ENCODE assay signal across 8 cellular contexts in the genomic region with DNA sequence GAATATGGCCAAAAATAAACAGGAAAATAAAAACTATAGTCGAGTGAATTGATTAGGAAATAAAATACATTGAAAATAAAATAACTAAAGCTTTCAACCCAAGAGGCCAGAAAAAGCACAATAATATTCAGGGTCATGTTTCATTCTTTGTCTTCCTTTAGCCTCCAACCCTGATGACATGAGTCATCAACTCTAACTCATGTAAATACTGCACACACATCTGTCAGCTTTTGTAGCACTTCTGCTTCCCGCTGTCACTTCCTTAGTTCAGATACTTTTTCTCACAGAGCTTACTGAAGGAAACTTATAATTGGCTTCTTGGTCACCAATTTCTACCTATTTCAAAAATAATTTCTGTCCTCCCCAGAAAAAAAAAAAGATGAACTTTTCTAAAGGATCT.
DNase-seq lines count a peak whose midpoint lies in the region; ATAC-seq and TF ChIP-seq lines count a peak whose summit lies in the region.

No MANE protein-coding gene starts in this region.

- peaks cover 8% of the 10 kb centered on the region for H3K27me3 Mint-ChIP-seq in activated CD8-positive, alpha-beta T cell treated with anti-CD3 and anti-CD28 coated beads for 36 hours
- no peaks in the 10 kb centered on the region for H3K27me3 Mint-ChIP-seq in activated CD8-positive, alpha-beta T cell treated with anti-CD3 and anti-CD28 coated beads, Interleukin-2, amount 10 ng/mL, durations not matched to agents 7 days and 5 days (ENCODE audit: low read depth)

- H3K27me3 ChIP-seq in PC-3 (ENCODE audit: low read length) (no peaks in the 10 kb centered on the region), left lung (no peaks in the 10 kb centered on the region), ascending aorta (no peaks in the 10 kb centered on the region)

- H3K4me3 ChIP-seq in PC-3 (ENCODE audit: low read length): no peak overlapping the region
- no peak overlapping the region for H3K4me3 ChIP-seq in left lung
- no peak overlapping the region for H3K4me3 ChIP-seq in ascending aorta

- H3K27ac ChIP-seq in PC-3 (ENCODE audit: low read length): no peak overlapping the region
- peak overlapping the region in 1 of 2 donors; percentile 35 for H3K27ac ChIP-seq in left lung
- no peak overlapping the region for H3K27ac ChIP-seq in ascending aorta

- H3K9me3 ChIP-seq in PC-3 (ENCODE audit: low read length) (no peaks in the 10 kb centered on the region), left lung (no peaks in the 10 kb centered on the region), ascending aorta (no peaks in the 10 kb centered on the region)

- H3K4me1 Mint-ChIP-seq in activated CD8-positive, alpha-beta T cell treated with anti-CD3 and anti-CD28 coated beads for 36 hours (ENCODE audit: low read depth): peaks cover 7% of the 10 kb centered on the region
- no peaks in the 10 kb centered on the region for H3K4me1 Mint-ChIP-seq in activated CD8-positive, alpha-beta T cell treated with anti-CD3 and anti-CD28 coated beads, Interleukin-2, amount 10 ng/mL, durations not matched to agents 7 days and 5 days (ENCODE audit: low read depth)

- no peak for DNase-seq in activated CD8-positive, alpha-beta T cell treated with anti-CD3 and anti-CD28 coated beads for 36 hours
- DNase-seq in activated CD8-positive, alpha-beta T cell treated with anti-CD3 and anti-CD28 coated beads, Interleukin-2, amount 10 ng/mL, durations not matched to agents 7 days and 5 days: no peak
- DNase-seq in PC-3 (peak; percentile 68), left lung (no peak), ascending aorta (ENCODE audit: low spot score in 2 of 2) (no peak), cortex of kidney (lab: John Stamatoyannopoulos, UW) (no peak), T-helper 1 cell (no peak)

- no peak for TF ChIP-seq CTCF in activated CD8-positive, alpha-beta T cell treated with anti-CD3 and anti-CD28 coated beads for 36 hours (IDR thresholded peaks at IDR 0.05)
- TF ChIP-seq CTCF in PC-3 (conservative IDR thresholded peaks at IDR 0.05; ENCODE audit: low read depth, low read length): no peak
- no peak for TF ChIP-seq CTCF in left lung (IDR thresholded peaks at IDR 0.05)
- TF ChIP-seq CTCF in ascending aorta (IDR thresholded peaks at IDR 0.05): no peak

- H3K79me2 ChIP-seq in PC-3 (ENCODE audit: low read length): no peaks in the 10 kb centered on the region

- H3K4me2 ChIP-seq in PC-3 (ENCODE audit: low read length): no peak overlapping the region

- no peaks in the 10 kb centered on the region for H3K36me3 Mint-ChIP-seq in activated CD8-positive, alpha-beta T cell treated with anti-CD3 and anti-CD28 coated beads for 36 hours (ENCODE audit: low read depth)
- H3K36me3 Mint-ChIP-seq in activated CD8-positive, alpha-beta T cell treated with anti-CD3 and anti-CD28 coated beads, Interleukin-2, amount 10 ng/mL, durations not matched to agents 7 days and 5 days (ENCODE audit: low read depth): no peaks in the 10 kb centered on the region

- POLR2A ChIA-PET in activated CD8-positive, alpha-beta T cell treated with anti-CD3 and anti-CD28 coated beads for 36 hours (lab: Charles Lee): no interaction called here
- POLR2A ChIA-PET in activated CD8-positive, alpha-beta T cell treated with anti-CD3 and anti-CD28 coated beads, Interleukin-2, amount 10 ng/mL, durations not matched to agents 7 days and 5 days (lab: Charles Lee): no interaction called here
- POLR2A ChIA-PET in PC-3 (lab: Charles Lee; ENCODE audit: unreplicated experiment): no interaction called here

- CTCF ChIA-PET in activated CD8-positive, alpha-beta T cell treated with anti-CD3 and anti-CD28 coated beads for 36 hours (lab: Charles Lee): interaction anchor here (0.7 to 1.4 kb wide), 2 partner anchors 34 to 38 kb away, joined by 3 read pairs; no protein-coding TSS in a partner anchor
- CTCF ChIA-PET in activated CD8-positive, alpha-beta T cell treated with anti-CD3 and anti-CD28 coated beads, Interleukin-2, amount 10 ng/mL, durations not matched to agents 7 days and 5 days (lab: Charles Lee): no interaction called here
- CTCF ChIA-PET in PC-3 (lab: Charles Lee): no interaction called here

- no TSS peak for BruUV-seq in PC-3 (replicated peaks; lab: Mats Ljungman, UMichigan)

- H3K27ac Mint-ChIP-seq in activated CD8-positive, alpha-beta T cell treated with anti-CD3 and anti-CD28 coated beads for 36 hours: no peak overlapping the region
- H3K27ac Mint-ChIP-seq in activated CD8-positive, alpha-beta T cell treated with anti-CD3 and anti-CD28 coated beads, Interleukin-2, amount 10 ng/mL, durations not matched to agents 7 days and 5 days: no peak overlapping the region

- no peak overlapping the region for H3K9ac ChIP-seq in PC-3 (ENCODE audit: low read length)

- H3K36me3 ChIP-seq in PC-3 (ENCODE audit: low read depth, low read length): no peaks in the 10 kb centered on the region
- no peaks in the 10 kb centered on the region for H3K36me3 ChIP-seq in left lung
- H3K36me3 ChIP-seq in ascending aorta: no peaks in the 10 kb centered on the region

- H3K4me1 ChIP-seq in PC-3 (ENCODE audit: insufficient read depth, low read length) (peaks cover 3% of the 10 kb centered on the region; the same call in 1 of the 2 replicates), left lung (peaks cover 5 to 20% of the 10 kb centered on the region in 2 donors), ascending aorta (no peaks in the 10 kb centered on the region)

- H3K4me3 Mint-ChIP-seq in activated CD8-positive, alpha-beta T cell treated with anti-CD3 and anti-CD28 coated beads for 36 hours: no peak overlapping the region
- no peak overlapping the region for H3K4me3 Mint-ChIP-seq in activated CD8-positive, alpha-beta T cell treated with anti-CD3 and anti-CD28 coated beads, Interleukin-2, amount 10 ng/mL, durations not matched to agents 7 days and 5 days

- H2AFZ ChIP-seq in PC-3 (ENCODE audit: low read length): no peak overlapping the region

- no peaks in the 10 kb centered on the region for H3F3A ChIP-seq in PC-3 (ENCODE audit: low read length, unreplicated experiment)

- no peaks in the 10 kb centered on the region for H3K9me3 Mint-ChIP-seq in activated CD8-positive, alpha-beta T cell treated with anti-CD3 and anti-CD28 coated beads for 36 hours
- no peaks in the 10 kb centered on the region for H3K9me3 Mint-ChIP-seq in activated CD8-positive, alpha-beta T cell treated with anti-CD3 and anti-CD28 coated beads, Interleukin-2, amount 10 ng/mL, durations not matched to agents 7 days and 5 days (ENCODE audit: insufficient read depth)

- H3K9me2 ChIP-seq in PC-3 (replicated peaks; ENCODE audit: low read length): no peaks in the 10 kb centered on the region

- peak; percentile 37 for ATAC-seq in activated CD8-positive, alpha-beta T cell treated with anti-CD3 and anti-CD28 coated beads for 36 hours
- no peak for ATAC-seq in activated CD8-positive, alpha-beta T cell treated with anti-CD3 and anti-CD28 coated beads, Interleukin-2, amount 10 ng/mL, durations not matched to agents 7 days and 5 days
- ATAC-seq in HG03175 (IDR thresholded peaks at IDR 0.05; ENCODE audit: unreplicated experiment) (peak; percentile 94), PC-3 (peak; percentile 81), left lung (peak; percentile 75)

- intact Hi-C loops in activated CD8-positive, alpha-beta T cell treated with anti-CD3 and anti-CD28 coated beads for 36 hours (cut with micrococcal nuclease): no loop called here
- intact Hi-C loops in PC-3 (cut with micrococcal nuclease) (no loop called here), left lung (cut with DNase I) (no loop called here), ascending aorta (cut with DNase I) (no loop called here)

- no peaks in the 10 kb centered on the region for H4K20me1 ChIP-seq in PC-3 (ENCODE audit: low read length)
